8 cellular contexts compared by ENCODE assay signal in the genomic region with DNA sequence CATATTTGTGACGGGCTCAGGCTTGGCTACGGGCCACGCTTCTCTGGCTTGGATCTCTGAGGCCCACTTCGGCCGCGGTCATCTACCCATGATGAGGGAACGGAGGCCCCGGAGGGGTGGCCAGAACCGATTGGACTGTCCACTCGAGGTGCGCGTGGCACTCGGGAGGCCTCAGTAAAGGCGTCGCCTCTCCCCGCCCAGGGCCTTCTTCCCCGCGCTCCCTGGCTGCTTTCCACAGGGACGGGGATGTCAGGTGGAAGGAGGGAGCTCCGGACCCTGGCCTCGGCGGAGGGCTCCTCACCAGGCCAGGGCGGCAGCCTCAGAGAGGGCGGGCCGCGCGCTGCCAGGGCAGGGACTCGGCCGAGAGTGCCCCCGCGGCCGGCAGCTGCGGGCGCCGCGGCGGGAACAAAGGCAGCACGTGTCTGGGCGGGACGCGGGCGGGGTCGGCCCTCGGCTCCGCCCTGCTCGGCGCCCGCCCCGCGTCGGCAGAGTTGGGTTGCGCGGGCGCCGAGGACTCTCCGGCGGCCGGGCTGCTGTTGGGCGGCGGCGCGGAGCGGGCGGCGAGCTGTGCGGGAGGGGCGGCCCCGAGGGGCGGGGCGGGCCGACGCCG. TPM values are rescaled to one million over a fixed set of nuclear protein-coding genes. Genes with fewer than 3 reads are reported as not detected.
DNase-seq lines count a peak whose midpoint lies in the region; ATAC-seq and TF ChIP-seq lines count a peak whose summit lies in the region.

No MANE protein-coding gene starts in this region.

- no peaks in the 10 kb centered on the region for H3K27me3 Mint-ChIP-seq in activated naive CD4-positive, alpha-beta T cell treated with anti-CD3 and anti-CD28 coated beads, Interleukin-2, amount 50 U/mL, for 24 hours
- H3K27me3 Mint-ChIP-seq in osteocyte (ENCODE audit: unreplicated experiment) (no peaks in the 10 kb centered on the region), type B pancreatic cell (peaks cover 3% of the 10 kb centered on the region)

- peak overlapping the region; percentile 70 for H3K4me3 ChIP-seq in SJCRH30

- H3K27ac ChIP-seq in SJCRH30: peak overlapping the region; percentile 51

- intact Hi-C loops in Right ventricle myocardium inferior (cut with DNase I): loop anchor here (5.0 kb wide), 1 partner anchor 271 kb away; no protein-coding TSS in a partner anchor

- H3K4me1 Mint-ChIP-seq in activated naive CD4-positive, alpha-beta T cell treated with anti-CD3 and anti-CD28 coated beads, Interleukin-2, amount 50 U/mL, for 24 hours: peaks cover 54% of the 10 kb centered on the region
- H3K4me1 Mint-ChIP-seq in osteocyte (ENCODE audit: unreplicated experiment) (peaks cover 29% of the 10 kb centered on the region), type B pancreatic cell (ENCODE audit: unreplicated experiment) (peaks cover 20% of the 10 kb centered on the region)

- H3K9me3 Mint-ChIP-seq in activated naive CD4-positive, alpha-beta T cell treated with anti-CD3 and anti-CD28 coated beads, Interleukin-2, amount 50 U/mL, for 24 hours: no peaks in the 10 kb centered on the region
- H3K9me3 Mint-ChIP-seq in osteocyte (ENCODE audit: unreplicated experiment) (no peaks in the 10 kb centered on the region), type B pancreatic cell (no peaks in the 10 kb centered on the region)

- DNase-seq in DMS 273 (lab: John Stamatoyannopoulos, UW; ENCODE audit: unreplicated experiment): peak; percentile 96
- peak; percentile 77 for DNase-seq in LHCN-M2 (ENCODE audit: low read depth)
- peak; percentile 77 to 87 for DNase-seq in SJCRH30
- DNase-seq in Right ventricle myocardium inferior (ENCODE audit: missing footprints): peak; percentile 91
- no peak for DNase-seq in osteocyte (ENCODE audit: extremely low spot score, unreplicated experiment)
- peak; percentile 86 for DNase-seq in type B pancreatic cell (ENCODE audit: extremely low spot score, unreplicated experiment)

- H3K27me3 ChIP-seq in SJCRH30: no peaks in the 10 kb centered on the region

- H3K36me3 ChIP-seq in SJCRH30: peaks cover 9% of the 10 kb centered on the region

- H3K4me1 ChIP-seq in SJCRH30: peaks cover 8% of the 10 kb centered on the region; the same call in 1 of the 2 replicates

- H3K4me3 Mint-ChIP-seq in activated naive CD4-positive, alpha-beta T cell treated with anti-CD3 and anti-CD28 coated beads, Interleukin-2, amount 50 U/mL, for 24 hours: peak overlapping the region; percentile 79
- H3K4me3 Mint-ChIP-seq in osteocyte (ENCODE audit: unreplicated experiment) (peak overlapping the region; percentile 68), type B pancreatic cell (peak overlapping the region; percentile 84)

- ATAC-seq in GM21576 (IDR thresholded peaks at IDR 0.05; ENCODE audit: unreplicated experiment) (peak; percentile 33), Right ventricle myocardium inferior (peak; percentile 84)

- peaks cover 18% of the 10 kb centered on the region for H3K36me3 Mint-ChIP-seq in activated naive CD4-positive, alpha-beta T cell treated with anti-CD3 and anti-CD28 coated beads, Interleukin-2, amount 50 U/mL, for 24 hours
- H3K36me3 Mint-ChIP-seq in osteocyte (ENCODE audit: unreplicated experiment) (peaks cover 8% of the 10 kb centered on the region), type B pancreatic cell (peaks cover 7% of the 10 kb centered on the region)

- TF ChIP-seq CTCF in osteocyte (IDR thresholded peaks at IDR 0.05) (no peak), type B pancreatic cell (conservative IDR thresholded peaks at IDR 0.05) (no peak)

- H3K27ac Mint-ChIP-seq in activated naive CD4-positive, alpha-beta T cell treated with anti-CD3 and anti-CD28 coated beads, Interleukin-2, amount 50 U/mL, for 24 hours: no peak overlapping the region
- H3K27ac Mint-ChIP-seq in osteocyte (ENCODE audit: unreplicated experiment): peak overlapping the region; percentile 52
- H3K27ac Mint-ChIP-seq in type B pancreatic cell: peak overlapping the region; percentile 67

- H3K9me3 ChIP-seq in SJCRH30 (replicated peaks): no peaks in the 10 kb centered on the region

RNA-seq across cellular contexts. Expression of a gene that starts 0.6 kb away (rescaled TPM):
- 4.2 and 8.6 TPM in 2 replicates for total RNA-seq in LHCN-M2 (2014; rRNA removed)
- 9.3 TPM for polyA plus RNA-seq in LHCN-M2 (2012)
- 3.6 and 4.7 TPM in 2 replicates for total RNA-seq in SJCRH30 (2014; rRNA removed; shearing (Covaris generic))
- 1.3 TPM for total RNA-seq in Right ventricle myocardium inferior
- 1.4 and 1.8 TPM in 2 replicates for total RNA-seq in osteocyte
- total RNA-seq in type B pancreatic cell (ENCODE audit: low replicate concordance): 6.9 and 9.7 TPM in 2 replicates

RNA-seq across cellular contexts. Expression of a gene that starts 41.9 kb away (rescaled TPM):
- total RNA-seq in LHCN-M2 (2014; rRNA removed) (96.0 and 100.0 TPM in 2 replicates), Right ventricle myocardium inferior (57.0 TPM), osteocyte (81.6 and 85.0 TPM in 2 replicates), type B pancreatic cell (ENCODE audit: low replicate concordance) (109 and 117 TPM in 2 replicates)
- 95.3 TPM for polyA plus RNA-seq in LHCN-M2 (2012)
- total RNA-seq in SJCRH30 (2014; rRNA removed; shearing (Covaris generic)): 172 and 173 TPM in 2 replicates
